Comparison of ENCODE assay signal across 18 cellular contexts in the genomic region with DNA sequence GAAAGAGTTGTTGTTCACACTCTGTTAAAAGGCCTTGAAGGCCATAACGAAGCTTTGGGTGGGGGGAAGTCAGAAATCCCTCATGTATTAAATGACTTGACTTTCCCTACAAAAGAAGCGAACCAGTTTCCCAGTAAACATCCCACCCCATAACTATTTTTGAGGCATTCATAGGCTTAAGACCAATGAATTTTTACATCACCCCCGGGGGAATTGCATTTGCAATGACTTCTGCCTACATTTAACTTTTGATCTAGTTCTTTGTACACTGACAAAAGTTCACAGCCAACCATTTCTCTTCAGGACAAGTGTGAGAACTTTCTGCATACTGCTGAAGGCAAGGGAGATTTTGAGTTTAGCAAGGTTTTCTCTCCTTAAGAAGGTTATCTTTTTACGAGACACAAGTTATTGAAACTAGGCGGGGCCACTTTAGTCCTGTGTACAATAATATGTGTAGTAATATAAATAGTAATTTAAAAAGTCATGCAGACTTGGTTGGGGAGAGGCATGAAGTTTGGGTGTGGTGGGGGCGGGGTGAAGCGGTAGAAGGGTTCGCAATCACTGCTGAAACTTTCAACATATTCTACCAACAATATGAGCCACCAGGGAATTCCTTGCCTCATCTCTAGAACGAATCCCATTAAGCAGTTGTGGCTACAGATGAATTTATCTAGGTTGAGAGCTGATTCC. TPM values are rescaled to one million over a fixed set of nuclear protein-coding genes. Genes with fewer than 3 reads are reported as not detected.
A peak's percentile ranks its signal among the peaks of the same experiment; 100 is the strongest.
DNase-seq lines count a peak whose midpoint lies in the region; ATAC-seq, FAIRE-seq and TF ChIP-seq lines count a peak whose summit lies in the region.
"Had no signal": no experiment of that assay in that cellular context is flagged by ENCODE, and none has a peak within 500 bp of the region (broad histone marks: within the 10 kb centered on the region; RNA-seq: fewer than 3 reads in every experiment).

No MANE protein-coding gene starts in this region.

- DNase-seq in CD1c-positive myeloid dendritic cell (ENCODE audit: extremely low spot score) (peak; percentile 12), HFFc6 (no peak), GM12878 (ENCODE audit: low read depth, low spot score) (no peak), HepG2 (ENCODE audit: low spot score) (no peak), head of caudate nucleus (no peak)
- DNase-seq: activated CD4-positive, alpha-beta T cell treated with anti-CD3 and anti-CD28 coated beads for 1 hour; brain microvascular endothelial cell; glutamatergic neuron; MM.1S; naive B cell; NCI-H2107; stimulated activated CD4-positive, alpha-beta T cell treated with anti-CD3 and anti-CD28 coated beads, Interleukin-1b, Interleukin-23, amount 100 ng/mL, for 48 hours; uterus had no signal

- in situ Hi-C loops in GM12878 (cut with MboI) = no loop called here
- in situ Hi-C loops in HepG2 (cut with HindIII; ENCODE audit: extremely low pct_ligation_motif_present, low pct_unique_long_range_greater_than_20kb) = no loop called here

- H3K4me3 Mint-ChIP-seq in HFFc6 = peak overlapping the region; percentile 89; the same call in 1 of the 2 replicates

- H3K4me1 ChIP-seq in GM12878 (ENCODE audit: control insufficient read depth, insufficient read depth, low read length) (peaks cover 13% of the 10 kb centered on the region), HepG2 (ENCODE audit: insufficient read depth, low read length) (peaks cover 95% of the 10 kb centered on the region)

- H3K27ac Mint-ChIP-seq in HFFc6 = no peak overlapping the region
- H3K27ac Mint-ChIP-seq: naive B cell had no signal

- WGBS in GM12878 (ENCODE audit: insufficient coverage, insufficient replicate concordance, low lambda C conversion rate, missing lambda C conversion rate) = 5% methylated on average over 9 of the region's 9 CpGs
- 52% methylated on average over 9 of the region's 9 CpGs for WGBS in HepG2 (ENCODE audit: low lambda C conversion rate)

- BruUV-seq in GM12878 (replicated peaks; lab: Mats Ljungman, UMichigan) (no TSS peak), HepG2 (replicated peaks; lab: Mats Ljungman, UMichigan) (no TSS peak)

- H3K9me3 ChIP-seq in GM12878 (replicated peaks; ENCODE audit: control insufficient read depth, insufficient read depth, low read length) = no peaks in the 10 kb centered on the region
- H3K9me3 ChIP-seq in HepG2 (ENCODE audit: low read length) = no peaks in the 10 kb centered on the region
- H3K9me3 ChIP-seq: uterus had no signal

- H3K9ac ChIP-seq in GM12878 (ENCODE audit: control insufficient read depth, insufficient read depth, low read length) = peak overlapping the region; percentile 66
- peak overlapping the region; percentile 11; the same call in 1 of the 2 replicates for H3K9ac ChIP-seq in HepG2 (ENCODE audit: insufficient read depth, low read depth, low read length)

- no peaks in the 10 kb centered on the region for H3K9me3 Mint-ChIP-seq in HFFc6
- H3K9me3 Mint-ChIP-seq: naive B cell had no signal

- H3K27me3 ChIP-seq in GM12878 (replicated peaks in 1 of 2; ENCODE audit: control insufficient read depth in 2 of 2, insufficient read depth in 2 of 2, low read length in 1 of 2) (no peaks in the 10 kb centered on the region), HepG2 (ENCODE audit: control insufficient read depth in 1 of 2, insufficient read depth in 2 of 2, low read length in 2 of 2) (no peaks in the 10 kb centered on the region)
- H3K27me3 ChIP-seq: brain microvascular endothelial cell, uterus had no signal

- H3K36me3 ChIP-seq in GM12878 (ENCODE audit: control insufficient read depth in 2 of 2, insufficient read depth in 2 of 2, low read length in 1 of 2) (no peaks in the 10 kb centered on the region), HepG2 (replicated peaks in 1 of 2; ENCODE audit: control insufficient read depth in 1 of 2, insufficient read depth in 2 of 2, low read length in 2 of 2) (peaks cover 0 to 1% of the 10 kb centered on the region in 2 experiments; a peak in 2 of 5 replicates)
- H3K36me3 ChIP-seq: brain microvascular endothelial cell, uterus had no signal

- peaks cover 1% of the 10 kb centered on the region for H3K36me3 Mint-ChIP-seq in HFFc6 (ENCODE audit: low read depth)
- H3K36me3 Mint-ChIP-seq: naive B cell had no signal

- H3K79me2 ChIP-seq in GM12878 (ENCODE audit: control insufficient read depth, insufficient read depth, low read length) (peaks cover 49% of the 10 kb centered on the region), HepG2 (ENCODE audit: insufficient read depth, low read length) (peaks cover 91% of the 10 kb centered on the region)

- intact Hi-C loops in GM12878 (cut with micrococcal nuclease; ENCODE audit: unreplicated experiment) (loop anchor here (5.0 to 10.0 kb wide), 3 partner anchors 54 to 588 kb away; partner anchors contain the start of gene PTAR1), HepG2 (cut with micrococcal nuclease; ENCODE audit: unreplicated experiment) (no loop called here), head of caudate nucleus (cut with DNase I) (no loop called here)

- TF ChIP-seq CTCF in HFFc6 (IDR thresholded peaks at IDR 0.05) (no peak), GM12878 (IDR thresholded peaks at IDR 0.05 in 2 of 3, conservative IDR thresholded peaks at IDR 0.05 in 1 of 3; ENCODE audit: control insufficient read depth in 2 of 3, extremely low read depth in 1 of 3, insufficient read depth in 1 of 3, low read depth in 3 of 3, low read length in 3 of 3) (no peak), HepG2 (CRISPR knock-in tag; IDR thresholded peaks at IDR 0.05) (no peak)

- SMC1A ChIA-PET in GM12878 (lab: Charles Lee; ENCODE audit: uncharacterized antibody, unreplicated experiment) = interaction anchor here (3.0 to 5.3 kb wide), 3 partner anchors 11 to 18 kb away, joined by 22 to 45 read pairs (median 27); no protein-coding TSS in a partner anchor

- TF ChIP-seq POLR2A in GM12878 (IDR thresholded peaks at IDR 0.05; ENCODE audit: low read depth, low read length) = no peak
- TF ChIP-seq POLR2A in HepG2 (IDR thresholded peaks at IDR 0.05; ENCODE audit: insufficient read depth in 1 of 2, low read depth in 2 of 2, low read length in 2 of 2) = no peak

- FAIRE-seq in GM12878 (lab: Jason Lieb, UNC) (no peak), HepG2 (lab: Jason Lieb, UNC) (no peak)
- FAIRE-seq: GM12891, GM19239 had no signal

- peaks cover 1% of the 10 kb centered on the region for H3K27me3 Mint-ChIP-seq in HFFc6 (ENCODE audit: insufficient read depth)

- H3K4me3 ChIP-seq in GM12878 (peak overlapping the region; percentile 80), HepG2 (replicated peaks in 1 of 3; ENCODE audit: insufficient read depth in 1 of 3, low read depth in 2 of 3, low read length in 3 of 3) (peak overlapping the region; percentile 29 to 73 (median 66); a peak in 4 of 6 replicates)
- H3K4me3 ChIP-seq: uterus had no signal

- ATAC-seq in GM12878 (peak; percentile 1; the same call in 2 of the 3 replicates), HepG2 (no peak), HG02852 (IDR thresholded peaks at IDR 0.05; ENCODE audit: unreplicated experiment) (no peak), HG03108 (IDR thresholded peaks at IDR 0.05; ENCODE audit: unreplicated experiment) (no peak), GM21825 (IDR thresholded peaks at IDR 0.05; ENCODE audit: unreplicated experiment) (no peak)

- TF ChIP-seq RAD21 in GM12878 (IDR thresholded peaks at IDR 0.05; ENCODE audit: insufficient read depth, low read depth, low read length) (no peak), HepG2 (CRISPR knock-in tag; IDR thresholded peaks at IDR 0.05) (no peak)

- peaks cover 85% of the 10 kb centered on the region for H3K4me1 Mint-ChIP-seq in HFFc6 (ENCODE audit: low read depth)

- CTCF ChIA-PET in GM12878 (lab: Yijun Ruan, JAX) = interaction anchor here (1.6 to 10.3 kb wide), 5 partner anchors 10 to 141 kb away, joined by 3 to 134 read pairs (median 14); partner anchors contain the start of gene FXN
- CTCF ChIA-PET in HepG2 (lab: Yijun Ruan, JAX; ENCODE audit: low intra/inter-chr PET ratio, low total read pairs) = no interaction called here

- H2AFZ ChIP-seq in GM12878 (ENCODE audit: control insufficient read depth, low read depth, low read length) = peak overlapping the region; percentile 25; the same call in 1 of the 2 replicates
- H2AFZ ChIP-seq in HepG2 (ENCODE audit: low read length) = no peak overlapping the region

- no peak for TF ChIP-seq EP300 in GM12878 (IDR thresholded peaks at IDR 0.05; ENCODE audit: borderline replicate concordance in 1 of 2, control insufficient read depth in 1 of 2, low read depth in 2 of 2, low read length in 2 of 2)
- TF ChIP-seq EP300 in HepG2 (IDR thresholded peaks at IDR 0.05; ENCODE audit: low read depth in 2 of 2, low read length in 2 of 2) = no peak
- TF ChIP-seq EP300 in HepG2 (CRISPR knock-in tag; IDR thresholded peaks at IDR 0.05; ENCODE audit: borderline replicate concordance) = no peak

- H3K27ac ChIP-seq in GM12878 (ENCODE audit: control insufficient read depth, insufficient read depth) (peak overlapping the region; percentile 82), HepG2 (ENCODE audit: extremely low read length, insufficient read depth, low read length) (peak overlapping the region; percentile 48)
- H3K27ac ChIP-seq: brain microvascular endothelial cell had no signal

- POLR2A ChIA-PET in GM12878 (lab: Charles Lee) (interaction anchor here (1.2 to 1.7 kb wide), 2 partner anchors 14 to 30 kb away, joined by 3 to 8 read pairs; no protein-coding TSS in a partner anchor), HepG2 (lab: Yijun Ruan, JAX) (interaction anchor here (3.2 to 5.5 kb wide), 3 partner anchors 12 to 55 kb away, joined by 15 to 97 read pairs (median 15); no protein-coding TSS in a partner anchor)

- RAD21 ChIA-PET in GM12878 (lab: Charles Lee; ENCODE audit: unreplicated experiment) = interaction anchor here (0.6 to 2.1 kb wide), 10 partner anchors 11 to 223 kb away, joined by 3 to 8 read pairs (median 4); no protein-coding TSS in a partner anchor

- H3K4me2 ChIP-seq in GM12878 (ENCODE audit: control insufficient read depth, insufficient read depth) (peak overlapping the region; percentile 97), HepG2 (ENCODE audit: low read depth, low read length) (peak overlapping the region; percentile 93)

- no peaks in the 10 kb centered on the region for H4K20me1 ChIP-seq in GM12878 (ENCODE audit: control insufficient read depth, insufficient read depth)
- peaks cover 62% of the 10 kb centered on the region for H4K20me1 ChIP-seq in HepG2 (ENCODE audit: insufficient read depth, low read length)

RNA-seq across cellular contexts. Expression of gene TJP2, which starts 2.5 kb away (rescaled TPM):
- total RNA-seq in HFFc6 (2021; fragmentation: NEBNext Ultra II Directional; extraction: Animal tissue kit (Norgen Biotek cat#: 25700)) = 10 to 100 TPM; 25.3 to 50.4 (median 45.4) TPM
- 230 and 256 TPM in 2 replicates for total RNA-seq in GM12878 (2013; cell fraction: nucleolus; rRNA removed)
- total RNA-seq in GM12878 (2014; rRNA removed) (29.8 and 30.8 TPM in 2 replicates), GM12878 (2014; rRNA removed; fragmentation: Illumina TruSeq; extraction: Trizol) (29.0 and 30.1 TPM in 2 replicates), GM12878 (2021) (35.8 and 37.2 TPM in 2 replicates), HepG2 (2016; rRNA removed; fragmentation: Illumina TruSeq; extraction: Trizol) (110 and 135 TPM in 2 replicates)
- 16.9 TPM for polyA plus RNA-seq in GM12878 (2011; ENCODE audit: low read depth)
- polyA plus RNA-seq in GM12878 (2011; rRNA removed) (59.9 and 75.4 TPM in 2 replicates), GM12878 (2014; fragmentation: Illumina TruSeq; extraction: Trizol) (29.6 and 36.6 TPM in 2 replicates), GM12878 (2014; fragmentation: Nextera tagmentation; extraction: Ambion mirVana) (10 to 100 TPM in 1 of 2 experiments, 1 to 10 TPM in 1; 6.4 to 12.6 TPM), GM12878 (2014; rRNA removed) (23.6 and 27.5 TPM in 2 replicates), GM12878 (2016; fragmentation: Nextera tagmentation; extraction: Ambion mirVana) (10 to 100 TPM; 34.3 to 37.8 TPM), HepG2 (2011; rRNA removed) (109 and 112 TPM in 2 replicates)
- polyA plus RNA-seq in GM12878 (2011; cell fraction: cytosol; rRNA removed) = 31.7 and 33.3 TPM in 2 replicates
- polyA plus RNA-seq in GM12878 (2011; cell fraction: nucleus; rRNA removed) = 101 and 125 TPM in 2 replicates
- polyA plus RNA-seq in GM12878 (2012) = 24.1 and 41.4 TPM in 2 replicates
- 43.8 and 45.3 TPM in 2 replicates for polyA minus RNA-seq in GM12878 (2011; rRNA and poly(A)+ RNA removed)
- 17.8 and 18.6 TPM in 2 replicates for polyA minus RNA-seq in GM12878 (2011; cell fraction: cytosol; rRNA and poly(A)+ RNA removed)
- polyA minus RNA-seq in GM12878 (2011; cell fraction: nucleus; rRNA and poly(A)+ RNA removed) = 38.3 and 42.0 TPM in 2 replicates
- total RNA-seq in HepG2 (2016; cell fraction: cytosol; rRNA removed; fragmentation: Illumina TruSeq; extraction: Trizol; ENCODE audit: low read depth) = 19.7 and 22.7 TPM in 2 replicates
- 109 and 122 TPM in 2 replicates for total RNA-seq in HepG2 (2016; cell fraction: insoluble cytoplasmic fraction; rRNA removed; fragmentation: Illumina TruSeq; extraction: Trizol)
- total RNA-seq in HepG2 (2016; cell fraction: membrane; rRNA removed; fragmentation: Illumina TruSeq; extraction: Trizol) = 29.6 and 31.5 TPM in 2 replicates
- 104 and 120 TPM in 2 replicates for total RNA-seq in HepG2 (2016; cell fraction: nucleus; rRNA removed; fragmentation: Illumina TruSeq; extraction: Trizol)
- polyA plus RNA-seq in HepG2 (2011; cell fraction: cytosol; rRNA removed) = 71.5 and 85.0 TPM in 2 replicates
- 238 and 261 TPM in 2 replicates for polyA plus RNA-seq in HepG2 (2011; cell fraction: nucleus; rRNA removed)
- 110 and 201 TPM in 2 replicates for polyA plus RNA-seq in HepG2 (2012)
- 3.9 and 4.9 TPM in 2 replicates for polyA plus RNA-seq in HepG2 (2016; cell fraction: cytosol; fragmentation: Illumina TruSeq; extraction: Trizol; ENCODE audit: low read depth)
- 110 and 122 TPM in 2 replicates for polyA plus RNA-seq in HepG2 (2016; cell fraction: insoluble cytoplasmic fraction; fragmentation: Illumina TruSeq; extraction: Trizol; ENCODE audit: low read depth)
- polyA plus RNA-seq in HepG2 (2016; cell fraction: membrane; fragmentation: Illumina TruSeq; extraction: Trizol; ENCODE audit: low read depth) = 11.6 and 12.9 TPM in 2 replicates
- polyA plus RNA-seq in HepG2 (2016; cell fraction: nucleus; fragmentation: Illumina TruSeq; extraction: Trizol; ENCODE audit: insufficient read depth, low read depth) = 155 and 164 TPM in 2 replicates
- 13.0 and 80.7 TPM in 2 replicates for polyA minus RNA-seq in HepG2 (2011; rRNA and poly(A)+ RNA removed; ENCODE audit: low replicate concordance)
- 99.2 and 104 TPM in 2 replicates for polyA minus RNA-seq in HepG2 (2011; cell fraction: cytosol; rRNA and poly(A)+ RNA removed)
- polyA minus RNA-seq in HepG2 (2011; cell fraction: nucleus; rRNA and poly(A)+ RNA removed) = 157 and 183 TPM in 2 replicates
